Comparison of ENCODE assay signal across 21 cellular contexts in genomic region chr14:25086081-25086480, GRCh38. TPM values are rescaled to one million over a fixed set of nuclear protein-coding genes. Genes with fewer than 3 reads are reported as not detected.
DNase-seq lines count a peak whose midpoint lies in the region; TF ChIP-seq lines count a peak whose summit lies in the region.
"Had no signal": no experiment of that assay in that cellular context is flagged by ENCODE, and none has a peak within 500 bp of the region (broad histone marks: within the 10 kb centered on the region; RNA-seq: fewer than 3 reads in every experiment).

No MANE protein-coding gene starts in this region.

- H3K27ac Mint-ChIP-seq in mesothelial cell of epicardium, result peak overlapping the region; percentile 84
- H3K27ac Mint-ChIP-seq: CD8-positive, alpha-beta T cell; H9; IgD-negative memory B cell had no signal

- DNase-seq in NCI-H1417 (lab: John Stamatoyannopoulos, UW) (peak in 2 of 3 experiments; percentile 8 to 32), NCI-H1417 treated with DMSO at 0.1 percent for 48 hours (lab: John Stamatoyannopoulos, UW) (no peak), NCI-H748 treated with DMSO at 0.1 percent for 48 hours (lab: John Stamatoyannopoulos, UW) (peak; percentile 18), mesothelial cell of epicardium (ENCODE audit: low spot score in 2 of 2, unreplicated experiment in 2 of 2) (no peak), C1 segment of cervical spinal cord (lab: John Stamatoyannopoulos, UW) (no peak)
- no peak for DNase-seq in activated CD8-positive, alpha-beta memory T cell treated with anti-CD3 and anti-CD28 coated beads, Interleukin-2, amount 50 U/mL, for 48 hours
- DNase-seq in activated CD4-positive, alpha-beta T cell treated with anti-CD3 and anti-CD28 coated beads, Interleukin-2, amount 50 U/mL, for 4 hours, result no peak
- DNase-seq: CD8-positive, alpha-beta T cell; DMS 273 treated with DMSO at 0.1 percent for 48 hours; DMS53; DND-41; EL; GOT3; H9; KG1 had no signal

- H3K36me3 ChIP-seq in HEK293 (ENCODE audit: control insufficient read depth in 2 of 2, insufficient read depth in 1 of 2, low read length in 2 of 2), result no peaks in the 10 kb centered on the region
- H3K36me3 ChIP-seq: BLaER1 had no signal

- no peaks in the 10 kb centered on the region for H3K36me3 Mint-ChIP-seq in mesothelial cell of epicardium
- H3K36me3 Mint-ChIP-seq: CD8-positive, alpha-beta T cell; IgD-negative memory B cell had no signal

- POLR2A ChIA-PET in HEK293 (lab: Yijun Ruan, JAX), result no interaction called here

- no peaks in the 10 kb centered on the region for H3K9me3 Mint-ChIP-seq in mesothelial cell of epicardium
- H3K9me3 Mint-ChIP-seq: CD8-positive, alpha-beta T cell; H9; IgD-negative memory B cell had no signal

- no peaks in the 10 kb centered on the region for H3K4me1 ChIP-seq in HEK293 (ENCODE audit: control insufficient read depth, insufficient read depth, low read length)
- H3K4me1 ChIP-seq: BLaER1 had no signal

- H3K4me3 Mint-ChIP-seq in mesothelial cell of epicardium, result no peak overlapping the region
- H3K4me3 Mint-ChIP-seq: CD8-positive, alpha-beta T cell; H9; IgD-negative memory B cell had no signal

- TF ChIP-seq CTCF in HEK293 (tag by site-specific recombination; IDR thresholded peaks at IDR 0.05) (no peak), mesothelial cell of epicardium (IDR thresholded peaks at IDR 0.05; ENCODE audit: unreplicated experiment) (no peak)

- H3K27ac ChIP-seq in HEK293 (ENCODE audit: extremely low read depth, low read depth, low read length), result no peak overlapping the region
- H3K27ac ChIP-seq: 22Rv1, BLaER1 had no signal

- H3K9me3 ChIP-seq in HEK293 (ENCODE audit: control insufficient read depth, insufficient read depth, low read depth, low read length), result no peaks in the 10 kb centered on the region
- H3K9me3 ChIP-seq: BLaER1 had no signal

- CTCF ChIA-PET in HEK293 (lab: Yijun Ruan, JAX), result interaction anchor here (1.9 kb wide), 1 partner anchor 47 kb away, joined by 10 read pairs; no protein-coding TSS in a partner anchor

- peaks cover 52% of the 10 kb centered on the region for H3K4me1 Mint-ChIP-seq in mesothelial cell of epicardium
- H3K4me1 Mint-ChIP-seq: IgD-negative memory B cell had no signal

- H3K27me3 Mint-ChIP-seq in mesothelial cell of epicardium (ENCODE audit: low read depth), result no peaks in the 10 kb centered on the region

- H3K4me3 ChIP-seq in HEK293 (ENCODE audit: low read depth, low read length), result no peak overlapping the region
- H3K4me3 ChIP-seq: BLaER1, GM12878 had no signal

TF ChIP-seq in HEK293, 187 proteins besides CTCF, POLR2A, EP300 and RAD21:
- TF ChIP-seq ZNF768 (tag by site-specific recombination; IDR thresholded peaks at IDR 0.05), result no peak
- TF ChIP-seq ZNF433 (tag by site-specific recombination; IDR thresholded peaks at IDR 0.05; ENCODE audit: low read depth), result no peak
- TF ChIP-seq ZNF24 (tag by site-specific recombination; IDR thresholded peaks at IDR 0.05), result no peak
- no peak for TF ChIP-seq ZIC2 (tag by site-specific recombination; IDR thresholded peaks at IDR 0.05)
- TF ChIP-seq ZNF175 (tag by site-specific recombination; IDR thresholded peaks at IDR 0.05), result no peak
- no peak for TF ChIP-seq ZNF341 (tag by site-specific recombination; IDR thresholded peaks at IDR 0.05; ENCODE audit: low read depth)
- TF ChIP-seq GLI2 (tag by site-specific recombination; IDR thresholded peaks at IDR 0.05; ENCODE audit: borderline replicate concordance, low read depth), result no peak
- no peak for TF ChIP-seq ZBTB17 (tag by site-specific recombination; IDR thresholded peaks at IDR 0.05)
- TF ChIP-seq ZNF654 (tag by site-specific recombination; IDR thresholded peaks at IDR 0.05; ENCODE audit: low read depth), result no peak
- TF ChIP-seq SP3 (tag by site-specific recombination; IDR thresholded peaks at IDR 0.05), result no peak
- peak; percentile 55; the same call in 1 of the 2 replicates for TF ChIP-seq EGR2 (tag by site-specific recombination; IDR thresholded peaks at IDR 0.05; ENCODE audit: low read depth)
- no peak for TF ChIP-seq ZNF133 (tag by site-specific recombination; IDR thresholded peaks at IDR 0.05)
- TF ChIP-seq ZNF473 (tag by site-specific recombination; IDR thresholded peaks at IDR 0.05), result no peak
- TF ChIP-seq ZFHX2 (tag by site-specific recombination; conservative IDR thresholded peaks at IDR 0.05), result peak; percentile 50; the same call in 1 of the 2 replicates
- TF ChIP-seq ZNF157 (tag by site-specific recombination; IDR thresholded peaks at IDR 0.05), result no peak
TF ChIP-seq in HEK293: peak in this region for 2.

RNA-seq across cellular contexts. Expression of gene STXBP6, which starts 36.1 kb away (rescaled TPM):
- 14.5 to 19.2 TPM (median 16.6 TPM) in 3 replicates for total RNA-seq in mesothelial cell of epicardium
- total RNA-seq: CD8-positive, alpha-beta T cell; G401 had no signal

Comparison
In these comparisons a context has a peak if more than half of its experiments do, and no peak if none do; other contexts are left out.
1. DNase-seq: peak in NCI-H1417 (2 of 3) and NCI-H748 treated with DMSO at 0.1 percent for 48 hours (single experiment); none in NCI-H1417 treated with DMSO at 0.1 percent for 48 hours (single experiment), mesothelial cell of epicardium (0 of 2), activated CD8-positive, alpha-beta memory T cell treated with anti-CD3 and anti-CD28 coated beads, Interleukin-2, amount 50 U/mL, for 48 hours (single experiment), activated CD4-positive, alpha-beta T cell treated with anti-CD3 and anti-CD28 coated beads, Interleukin-2, amount 50 U/mL, for 4 hours (0 of 2) and C1 segment of cervical spinal cord (0 of 14).